21 cellular contexts compared by ENCODE assay signal in genomic region chr13:75400775-75401174, GRCh38.
DNase-seq lines count a peak whose midpoint lies in the region; ATAC-seq and TF ChIP-seq lines count a peak whose summit lies in the region.
"Had no signal": no experiment of that assay in that cellular context is flagged by ENCODE, and none has a peak within 500 bp of the region (broad histone marks: within the 10 kb centered on the region; RNA-seq: fewer than 3 reads in every experiment).

No MANE protein-coding gene starts in this region.

- no peaks in the 10 kb centered on the region for H3K4me1 Mint-ChIP-seq in T-cell
- no peaks in the 10 kb centered on the region for H3K4me1 Mint-ChIP-seq in activated CD4-positive, alpha-beta T cell treated with anti-CD3 and anti-CD28 coated beads, Interleukin-2, amount 10 ng/mL, durations not matched to agents 7 days and 5 days
- H3K4me1 Mint-ChIP-seq: activated naive CD4-positive, alpha-beta T cell treated with anti-CD3 and anti-CD28 coated beads, Interleukin-2, amount 50 U/mL, for 24 hours had no signal

- WGBS in heart left ventricle, 4 donors = 47 to 84% (median 68%) methylated on average over 1 of the region's 1 CpG

- H3K27me3 Mint-ChIP-seq in T-cell = peaks cover 3 to 8% of the 10 kb centered on the region in 2 donors
- no peaks in the 10 kb centered on the region for H3K27me3 Mint-ChIP-seq in activated CD4-positive, alpha-beta T cell treated with anti-CD3 and anti-CD28 coated beads, Interleukin-2, amount 10 ng/mL, durations not matched to agents 7 days and 5 days
- H3K27me3 Mint-ChIP-seq: activated naive CD4-positive, alpha-beta T cell treated with anti-CD3 and anti-CD28 coated beads, Interleukin-2, amount 50 U/mL, for 24 hours had no signal

- no peaks in the 10 kb centered on the region for H3K27me3 ChIP-seq in heart left ventricle
- H3K27me3 ChIP-seq in ascending aorta = no peaks in the 10 kb centered on the region
- H3K27me3 ChIP-seq: brain microvascular endothelial cell had no signal

- H3K27ac Mint-ChIP-seq in T-cell = no peak overlapping the region
- no peak overlapping the region for H3K27ac Mint-ChIP-seq in activated CD4-positive, alpha-beta T cell treated with anti-CD3 and anti-CD28 coated beads, Interleukin-2, amount 10 ng/mL, durations not matched to agents 7 days and 5 days
- H3K27ac Mint-ChIP-seq: activated naive CD4-positive, alpha-beta T cell treated with anti-CD3 and anti-CD28 coated beads, Interleukin-2, amount 50 U/mL, for 24 hours; activated T-cell treated with anti-CD3 and anti-CD28 coated beads, Interleukin-2, amount 50 U/mL, for 24 hours had no signal

- intact Hi-C loops in heart left ventricle (cut with DNase I) (no loop called here), cardiac septum (cut with DNase I) (no loop called here), ascending aorta (cut with DNase I) (no loop called here)

- peak overlapping the region in 10 of 12 donors; percentile 32 to 89 (median 65) for H3K27ac ChIP-seq in heart left ventricle
- no peak overlapping the region for H3K27ac ChIP-seq in ascending aorta
- H3K27ac ChIP-seq: brain microvascular endothelial cell, C4-2B had no signal

- POLR2A ChIA-PET in T-cell (lab: Charles Lee) = no interaction called here
- POLR2A ChIA-PET in activated CD4-positive, alpha-beta T cell treated with anti-CD3 and anti-CD28 coated beads, Interleukin-2, amount 10 ng/mL, durations not matched to agents 7 days and 5 days (lab: Charles Lee) = interaction anchor here (0.7 kb wide), 1 partner anchor 12 kb away, joined by 3 read pairs; no protein-coding TSS in a partner anchor

- H3K9me3 Mint-ChIP-seq in T-cell = peaks cover 0 to 6% (median 3%) of the 10 kb centered on the region in 3 donors
- no peaks in the 10 kb centered on the region for H3K9me3 Mint-ChIP-seq in activated CD4-positive, alpha-beta T cell treated with anti-CD3 and anti-CD28 coated beads, Interleukin-2, amount 10 ng/mL, durations not matched to agents 7 days and 5 days
- H3K9me3 Mint-ChIP-seq: activated T-cell treated with anti-CD3 and anti-CD28 coated beads, Interleukin-2, amount 50 U/mL, for 24 hours had no signal

- H3K9me3 ChIP-seq in heart left ventricle (peaks cover 0 to 22% (median 0%) of the 10 kb centered on the region in 12 donors), ascending aorta (no peaks in the 10 kb centered on the region)
- H3K9me3 ChIP-seq: HAP-1 had no signal

- H3K36me3 Mint-ChIP-seq in T-cell = no peaks in the 10 kb centered on the region
- H3K36me3 Mint-ChIP-seq in activated CD4-positive, alpha-beta T cell treated with anti-CD3 and anti-CD28 coated beads, Interleukin-2, amount 10 ng/mL, durations not matched to agents 7 days and 5 days (ENCODE audit: low read depth) = no peaks in the 10 kb centered on the region
- H3K36me3 Mint-ChIP-seq: activated naive CD4-positive, alpha-beta T cell treated with anti-CD3 and anti-CD28 coated beads, Interleukin-2, amount 50 U/mL, for 24 hours had no signal

- H3K4me1 ChIP-seq in heart left ventricle (peaks cover 0 to 55% (median 14%) of the 10 kb centered on the region in 12 donors), ascending aorta (no peaks in the 10 kb centered on the region)

- no peak for TF ChIP-seq CTCF in heart left ventricle (IDR thresholded peaks at IDR 0.05)
- no peak for TF ChIP-seq CTCF in ascending aorta (IDR thresholded peaks at IDR 0.05)

- no peak overlapping the region for H3K4me3 ChIP-seq in heart left ventricle
- H3K4me3 ChIP-seq in ascending aorta = no peak overlapping the region
- H3K4me3 ChIP-seq: HAP-1 had no signal

- H3K36me3 ChIP-seq in heart left ventricle (no peaks in the 10 kb centered on the region), ascending aorta (no peaks in the 10 kb centered on the region)
- H3K36me3 ChIP-seq: brain microvascular endothelial cell, HAP-1 had no signal

- ATAC-seq in heart left ventricle = no peak
- ATAC-seq in GM21717 (IDR thresholded peaks at IDR 0.05; ENCODE audit: unreplicated experiment) = peak; percentile 65
- peak; percentile 53 for ATAC-seq in HG03342 (IDR thresholded peaks at IDR 0.05; ENCODE audit: unreplicated experiment)
- no peak for ATAC-seq in T-cell (replicated peaks in 1 of 4)
- ATAC-seq: esophagus mucosa; stimulated activated naive CD8-positive, alpha-beta T cell treated with anti-CD3 and anti-CD28 coated beads, Interleukin-15, Interleukin-2, amounts not matched to agents 100 U/mL and 50 U/mL, for 24 hours had no signal

- CTCF ChIA-PET in T-cell (lab: Charles Lee) = no interaction called here
- CTCF ChIA-PET in activated CD4-positive, alpha-beta T cell treated with anti-CD3 and anti-CD28 coated beads, Interleukin-2, amount 10 ng/mL, durations not matched to agents 7 days and 5 days (lab: Charles Lee) = interaction anchor here (1.3 kb wide), 2 partner anchors 15 to 30 kb away, joined by 3 read pairs; no protein-coding TSS in a partner anchor

- H3K4me3 Mint-ChIP-seq in T-cell = no peak overlapping the region
- H3K4me3 Mint-ChIP-seq in activated CD4-positive, alpha-beta T cell treated with anti-CD3 and anti-CD28 coated beads, Interleukin-2, amount 10 ng/mL, durations not matched to agents 7 days and 5 days = no peak overlapping the region
- H3K4me3 Mint-ChIP-seq: activated naive CD4-positive, alpha-beta T cell treated with anti-CD3 and anti-CD28 coated beads, Interleukin-2, amount 50 U/mL, for 24 hours; activated T-cell treated with anti-CD3 and anti-CD28 coated beads, Interleukin-2, amount 50 U/mL, for 24 hours had no signal

- no peak for TF ChIP-seq POLR2A in heart left ventricle (IDR thresholded peaks at IDR 0.05)

- DNase-seq in heart left ventricle = no peak
- no peak for DNase-seq in cardiac septum (ENCODE audit: low spot score)
- DNase-seq in renal cortical epithelial cell (ENCODE audit: low read depth) = peak; percentile 59
- no peak for DNase-seq in T-cell
- no peak for DNase-seq in activated CD4-positive, alpha-beta T cell treated with anti-CD3 and anti-CD28 coated beads, Interleukin-2, amount 10 ng/mL, durations not matched to agents 7 days and 5 days
- DNase-seq in ascending aorta (ENCODE audit: low spot score in 2 of 2) = no peak
- DNase-seq: activated CD4-positive, alpha-beta T cell treated with anti-CD3 and anti-CD28 coated beads, Interleukin-2, amount 50 U/mL, for 1 hour; activated T-cell treated with anti-CD3 and anti-CD28 coated beads, Interleukin-2, amount 50 U/mL, for 24 hours; brain microvascular endothelial cell; DND-41; head of caudate nucleus; kidney; NCI-H1694 treated with DMSO at 0.1 percent for 48 hours; SIG-M5; stimulated activated naive CD8-positive, alpha-beta T cell treated with anti-CD3 and anti-CD28 coated beads, Interleukin-15, Interleukin-2, amounts not matched to agents 100 U/mL and 50 U/mL, for 24 hours had no signal

Comparison
In these comparisons a context has a peak if more than half of its experiments do, and no peak if none do; other contexts are left out.
1. ATAC-seq: peak in GM21717 (single experiment) and HG03342 (single experiment); none in heart left ventricle (0 of 4) and T-cell (0 of 4).
2. H3K27ac ChIP-seq: peak in heart left ventricle (10 of 12); none in ascending aorta (0 of 2).